Comparison of ENCODE assay signal across 8 cellular contexts in genomic region chr1:46036894-46037596, GRCh38.
A peak's percentile ranks its signal among the peaks of the same experiment; 100 is the strongest.
DNase-seq lines count a peak whose midpoint lies in the region; ATAC-seq lines count a peak whose summit lies in the region.

No MANE protein-coding gene starts in this region.

- DNase-seq in AG08396 (ENCODE audit: low spot score), result peak; percentile 88
- DNase-seq in GM19240 (ENCODE audit: insufficient read length, low spot score), result peak; percentile 72
- peak; percentile 29 to 75 for DNase-seq in NCI-H1930 (lab: John Stamatoyannopoulos, UW)
- peak; percentile 47 for DNase-seq in T-helper 22 cell (ENCODE audit: low read depth)
- DNase-seq in anterior cingulate cortex (lab: John Stamatoyannopoulos, UW), result peak in 57 of 58 donors; percentile 17 to 92 (median 69)
- peak; percentile 85 to 96 (median 94) for DNase-seq in right cardiac atrium
- peak; percentile 92 for DNase-seq in sciatic nerve (ENCODE audit: low spot score)

- H3K9me3 ChIP-seq in right cardiac atrium (ENCODE audit: control insufficient read depth, low read length), result no peaks in the 10 kb centered on the region

- intact Hi-C loops in right cardiac atrium (cut with DNase I) (loop anchor here (2.0 to 5.0 kb wide), 3 partner anchors 140 to 185 kb away; partner anchors contain the start of genes P3R3URF (in 1 of the 4) and TSPAN1 (in 1 of the 4)), sciatic nerve (cut with DNase I) (loop anchor here (2.0 to 5.0 kb wide), 2 partner anchors 142 to 185 kb away; no protein-coding TSS in a partner anchor)

- no peak overlapping the region for H3K4me3 ChIP-seq in right cardiac atrium (ENCODE audit: low read length)

- ATAC-seq in right cardiac atrium (peak; percentile 55 to 64), sciatic nerve (peak; percentile 85), GM18870 (IDR thresholded peaks at IDR 0.05; ENCODE audit: unreplicated experiment) (no peak)

- WGBS in right cardiac atrium, result 17% methylated on average over 9 of the region's 9 CpGs

- no peaks in the 10 kb centered on the region for H3K27me3 ChIP-seq in right cardiac atrium (ENCODE audit: control insufficient read depth, insufficient read depth)

- peaks cover 15% of the 10 kb centered on the region for H3K4me1 ChIP-seq in right cardiac atrium (ENCODE audit: control insufficient read depth, insufficient read depth, low read length)

- no peak overlapping the region for H3K27ac ChIP-seq in right cardiac atrium (ENCODE audit: low read length)
